In genomic region chr15:99058421-99058870, GRCh38 we compare ENCODE assay signal across 9 cellular contexts. TPM values are rescaled to one million over a fixed set of nuclear protein-coding genes. Genes with fewer than 3 reads are reported as not detected.
A peak's percentile ranks its signal among the peaks of the same experiment; 100 is the strongest.
DNase-seq lines count a peak whose midpoint lies in the region; ATAC-seq, FAIRE-seq and TF ChIP-seq lines count a peak whose summit lies in the region.
"Had no signal": no experiment of that assay in that cellular context is flagged by ENCODE, and none has a peak within 500 bp of the region (broad histone marks: within the 10 kb centered on the region; RNA-seq: fewer than 3 reads in every experiment).

No MANE protein-coding gene starts in this region.

- peaks cover 4% of the 10 kb centered on the region for H3K27me3 Mint-ChIP-seq in astrocyte (ENCODE audit: low read depth, unreplicated experiment)

- no peak for TF ChIP-seq CTCF in astrocyte (IDR thresholded peaks at IDR 0.05; ENCODE audit: insufficient read depth, low read depth, low read length)
- TF ChIP-seq CTCF in keratinocyte (optimal IDR thresholded peaks at IDR 0.05 in 1 of 3, IDR thresholded peaks at IDR 0.05 in 1 of 3, conservative IDR thresholded peaks at IDR 0.05 in 1 of 3; ENCODE audit: extremely low read depth in 1 of 3, insufficient read depth in 2 of 3, low read length in 3 of 3), result no peak

- H3K4me3 ChIP-seq in astrocyte (ENCODE audit: insufficient read depth, low read depth, low read length), result peak overlapping the region; percentile 43
- peak overlapping the region in 1 of 3 experiments; percentile 21 for H3K4me3 ChIP-seq in keratinocyte (ENCODE audit: control insufficient read depth in 2 of 3, extremely low read depth in 1 of 3, insufficient read depth in 2 of 3, low read depth in 1 of 3, low read length in 3 of 3)
- H3K4me3 ChIP-seq in subcutaneous abdominal adipose tissue (ENCODE audit: low read depth in 1 of 5, low read length in 5 of 5), result peak overlapping the region; percentile 43 to 73 (median 55)

- no peaks in the 10 kb centered on the region for H3K9me1 ChIP-seq in keratinocyte (ENCODE audit: control insufficient read depth, extremely low read depth, insufficient read depth, low read length)

- H3K79me2 ChIP-seq in astrocyte (ENCODE audit: insufficient read depth, low read length), result no peaks in the 10 kb centered on the region
- H3K79me2 ChIP-seq in keratinocyte (ENCODE audit: control insufficient read depth, insufficient read depth, low read length), result no peaks in the 10 kb centered on the region

- no peaks in the 10 kb centered on the region for H3K4me1 Mint-ChIP-seq in astrocyte (ENCODE audit: low read depth, unreplicated experiment)

- H3K9ac ChIP-seq in astrocyte (ENCODE audit: low read length) (peak overlapping the region; percentile 71), keratinocyte (ENCODE audit: control insufficient read depth, extremely low read depth, insufficient read depth, low read length) (no peak overlapping the region), subcutaneous abdominal adipose tissue (ENCODE audit: low read length in 5 of 5) (peak overlapping the region in 1 of 5 donors; percentile 23)

- H3K9me3 Mint-ChIP-seq in astrocyte (ENCODE audit: unreplicated experiment), result peaks cover 2% of the 10 kb centered on the region

- dilution Hi-C loops in keratinocyte (cut with MboI; ENCODE audit: extremely low pct_ligation_motif_present, low sequenced_read_pairs), result no loop called here

- peak overlapping the region; percentile 89 for H3K27ac Mint-ChIP-seq in astrocyte (ENCODE audit: unreplicated experiment)

- peak overlapping the region; percentile 67 for H3K4me3 Mint-ChIP-seq in astrocyte (ENCODE audit: unreplicated experiment)

- peaks cover 3% of the 10 kb centered on the region for H3K27me3 ChIP-seq in astrocyte (ENCODE audit: insufficient read depth, low read length)
- peaks cover 25% of the 10 kb centered on the region for H3K27me3 ChIP-seq in keratinocyte (ENCODE audit: control insufficient read depth, extremely low read depth, insufficient read depth, low read length)
- peaks cover 2 to 10% (median 4%) of the 10 kb centered on the region in 5 donors for H3K27me3 ChIP-seq in subcutaneous abdominal adipose tissue (ENCODE audit: control insufficient read depth in 5 of 5, insufficient read depth in 4 of 5, low read length in 5 of 5)

- H3K4me1 ChIP-seq in astrocyte (ENCODE audit: insufficient read depth, low read length) (peaks cover 7% of the 10 kb centered on the region), keratinocyte (ENCODE audit: control insufficient read depth, extremely low read depth, insufficient read depth, low read length) (no peaks in the 10 kb centered on the region), subcutaneous abdominal adipose tissue (ENCODE audit: control insufficient read depth in 5 of 5, insufficient read depth in 5 of 5, low read length in 5 of 5) (peaks cover 3 to 21% (median 11%) of the 10 kb centered on the region in 5 donors)

- H3K36me3 Mint-ChIP-seq in astrocyte (ENCODE audit: low read depth, unreplicated experiment), result no peaks in the 10 kb centered on the region

- FAIRE-seq in astrocyte (lab: Jason Lieb, UNC), result no peak
- no peak for FAIRE-seq in keratinocyte (lab: Jason Lieb, UNC)
- FAIRE-seq: A204.1 had no signal

- no peaks in the 10 kb centered on the region for H3K9me3 ChIP-seq in astrocyte (ENCODE audit: insufficient read depth, low read depth, low read length)
- H3K9me3 ChIP-seq in keratinocyte (ENCODE audit: control insufficient read depth, low read depth, low read length), result no peaks in the 10 kb centered on the region
- no peaks in the 10 kb centered on the region for H3K9me3 ChIP-seq in subcutaneous abdominal adipose tissue (ENCODE audit: control insufficient read depth in 5 of 5, low read length in 5 of 5)

- DNase-seq in NCI-H748 treated with DMSO at 0.1 percent for 48 hours (lab: John Stamatoyannopoulos, UW) (peak; percentile 6), NCI-H748 (lab: John Stamatoyannopoulos, UW; ENCODE audit: unreplicated experiment) (no peak), astrocyte (ENCODE audit: low read depth) (no peak), keratinocyte (ENCODE audit: low read depth, low spot score) (no peak), cerebellum (ENCODE audit: low spot score) (no peak)

- peak overlapping the region; percentile 67 for H2AFZ ChIP-seq in astrocyte (ENCODE audit: low read depth, low read length)
- H2AFZ ChIP-seq in keratinocyte (ENCODE audit: control insufficient read depth, low read length), result peak overlapping the region; percentile 58

- H3K36me3 ChIP-seq in astrocyte (ENCODE audit: insufficient read depth, low read length), result no peaks in the 10 kb centered on the region
- H3K36me3 ChIP-seq in keratinocyte (ENCODE audit: control insufficient read depth in 2 of 2, extremely low read depth in 1 of 2, insufficient read depth in 2 of 2, low read length in 2 of 2), result no peaks in the 10 kb centered on the region
- no peaks in the 10 kb centered on the region for H3K36me3 ChIP-seq in subcutaneous abdominal adipose tissue (ENCODE audit: control insufficient read depth in 5 of 5, insufficient read depth in 5 of 5, low read length in 5 of 5)

- H3K4me2 ChIP-seq in astrocyte (ENCODE audit: low read length) (peak overlapping the region; percentile 88), keratinocyte (ENCODE audit: control insufficient read depth, extremely low read depth, insufficient read depth, low read depth, low read length) (peak overlapping the region; percentile 69)

- H4K20me1 ChIP-seq in astrocyte (ENCODE audit: insufficient read depth, low read length), result no peaks in the 10 kb centered on the region
- H4K20me1 ChIP-seq in keratinocyte (ENCODE audit: control insufficient read depth, extremely low read depth, insufficient read depth, low read length), result no peaks in the 10 kb centered on the region

- no peak overlapping the region for H3K27ac ChIP-seq in astrocyte (ENCODE audit: low read depth, low read length)
- H3K27ac ChIP-seq in keratinocyte (ENCODE audit: control insufficient read depth, insufficient read depth, low read length), result no peak overlapping the region
- H3K27ac ChIP-seq in subcutaneous abdominal adipose tissue (ENCODE audit: low read depth, low read length), result peak overlapping the region; percentile 6

- no peak for ATAC-seq in GM21723 (IDR thresholded peaks at IDR 0.05; ENCODE audit: unreplicated experiment)
- no peak for ATAC-seq in GM21526 (IDR thresholded peaks at IDR 0.05; ENCODE audit: low FRiP score, unreplicated experiment)

RNA-seq across cellular contexts. Expression of gene SYNM, which starts 46.4 kb away (rescaled TPM):
- total RNA-seq in astrocyte (9.7 and 10.1 TPM in 2 replicates), cerebellum (11.9 TPM)
- 0.04 to 0.10 TPM (median 0.09 TPM) in 3 replicates for polyA plus RNA-seq in keratinocyte
- 0.25 TPM for polyA plus RNA-seq in keratinocyte (2011; ENCODE audit: low read depth)
- polyA plus RNA-seq in keratinocyte (2011; cell fraction: cytosol; rRNA removed), result 0.01 TPM in 2 replicates
- polyA plus RNA-seq in keratinocyte (2011; cell fraction: nucleus; rRNA removed), result 0.20 and 0.23 TPM in 2 replicates
- polyA plus RNA-seq in keratinocyte (2012; ENCODE audit: low replicate concordance), result 0.24 and 0.29 TPM in 2 replicates
- polyA minus RNA-seq in keratinocyte, result 0.03 to 0.52 TPM (median 0.10 TPM) in 3 replicates
- not detected for polyA minus RNA-seq in keratinocyte (2011; cell fraction: cytosol; rRNA and poly(A)+ RNA removed)
- polyA minus RNA-seq in keratinocyte (2011; cell fraction: nucleus; rRNA and poly(A)+ RNA removed), result 0.11 and 0.31 TPM in 2 replicates

RNA-seq across cellular contexts. Expression of gene PGPEP1L, which starts 50.9 kb away (rescaled TPM):
- total RNA-seq in astrocyte (not detected in 2 replicates), cerebellum (0.27 TPM)
- not detected in 3 replicates for polyA plus RNA-seq in keratinocyte
- polyA plus RNA-seq in keratinocyte (2011; ENCODE audit: low read depth), result not detected
- polyA plus RNA-seq in keratinocyte (2011; cell fraction: cytosol; rRNA removed), result not detected in 2 replicates
- polyA plus RNA-seq in keratinocyte (2011; cell fraction: nucleus; rRNA removed), result not detected in 2 replicates
- not detected in 2 replicates for polyA plus RNA-seq in keratinocyte (2012; ENCODE audit: low replicate concordance)
- polyA minus RNA-seq in keratinocyte, result not detected in 3 replicates
- polyA minus RNA-seq in keratinocyte (2011; cell fraction: cytosol; rRNA and poly(A)+ RNA removed), result not detected
- not detected in 2 replicates for polyA minus RNA-seq in keratinocyte (2011; cell fraction: nucleus; rRNA and poly(A)+ RNA removed)
